ENCODE assay signal across 20 cellular contexts in the genomic region with DNA sequence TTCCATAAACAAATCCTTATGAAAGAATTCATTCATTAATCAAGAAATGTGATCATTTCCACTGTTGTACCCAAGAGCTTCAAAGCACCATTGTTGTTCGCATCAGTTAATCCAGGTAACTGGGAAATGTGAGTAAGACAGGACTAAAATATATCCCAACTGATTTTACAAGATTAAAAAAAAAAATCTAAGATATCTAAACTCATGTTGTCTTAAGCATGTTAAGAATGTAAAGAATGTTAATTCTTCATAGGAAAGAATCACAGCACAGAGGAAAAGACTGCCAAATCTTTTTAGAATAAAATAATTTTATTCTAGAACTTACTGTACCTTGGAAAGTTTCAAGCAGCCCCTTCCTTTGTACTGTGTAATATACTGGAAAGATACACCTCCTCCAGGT. TPM values are rescaled to one million over a fixed set of nuclear protein-coding genes. Genes with fewer than 3 reads are reported as not detected.
DNase-seq lines count a peak whose midpoint lies in the region; ATAC-seq and TF ChIP-seq lines count a peak whose summit lies in the region.
"Had no signal": no experiment of that assay in that cellular context is flagged by ENCODE, and none has a peak within 500 bp of the region (broad histone marks: within the 10 kb centered on the region; RNA-seq: fewer than 3 reads in every experiment).

No MANE protein-coding gene starts in this region.

- H3K23ac ChIP-seq in neuronal stem cell (ENCODE audit: low read depth, low read length, poor library complexity) = no peak overlapping the region

- no peak overlapping the region for H2BK120ac ChIP-seq in neuronal stem cell (ENCODE audit: low read depth, low read length)

- no peak overlapping the region for H2BK5ac ChIP-seq in neuronal stem cell (ENCODE audit: low read length)

- no peak overlapping the region for H3K4me3 ChIP-seq in KMS-11 (IDR thresholded peaks at IDR 0.05; ENCODE audit: insufficient read depth, low read depth, low read length)
- H3K4me3 ChIP-seq in neuronal stem cell (ENCODE audit: low read length in 2 of 2) = no peak overlapping the region
- H3K4me3 ChIP-seq: SJSA1 had no signal

- H3K4me1 ChIP-seq in KMS-11 (ENCODE audit: low read depth, poor library complexity, severe bottlenecking) (peaks cover 55% of the 10 kb centered on the region), neuronal stem cell (ENCODE audit: control insufficient read depth in 2 of 2, insufficient read depth in 1 of 2, low read depth in 1 of 2, low read length in 2 of 2) (peaks cover 0 to 3% of the 10 kb centered on the region in 2 donors)

- no peak for ATAC-seq in HG03280 (IDR thresholded peaks at IDR 0.05; ENCODE audit: unreplicated experiment)
- no peak for ATAC-seq in HG03342 (IDR thresholded peaks at IDR 0.05; ENCODE audit: unreplicated experiment)
- ATAC-seq: HepG2, Panc1 had no signal

- H3K27ac ChIP-seq in KMS-11 (peak overlapping the region; percentile 39; the same call in 1 of the 2 replicates), neuronal stem cell (replicated peaks; ENCODE audit: low read length) (no peak overlapping the region)
- H3K27ac ChIP-seq: C4-2B, SJSA1 had no signal

- no peak for TF ChIP-seq CTCF in KMS-11 (conservative IDR thresholded peaks at IDR 0.05; ENCODE audit: low read depth, low read length)

- H3K4ac ChIP-seq in neuronal stem cell (ENCODE audit: low read length) = no peak overlapping the region

- H3K4me2 ChIP-seq in KMS-11 = peak overlapping the region; percentile 82
- no peak overlapping the region for H3K4me2 ChIP-seq in neuronal stem cell (ENCODE audit: insufficient read depth, low read length, poor library complexity, severe bottlenecking)

- H2BK12ac ChIP-seq in neuronal stem cell (ENCODE audit: low read length) = no peak overlapping the region

- no peaks in the 10 kb centered on the region for H3K27me3 ChIP-seq in KMS-11 (ENCODE audit: insufficient read depth, low read depth)
- H3K27me3 ChIP-seq in neuronal stem cell (ENCODE audit: control insufficient read depth in 3 of 3, insufficient read depth in 3 of 3, low read depth in 1 of 3, low read length in 3 of 3) = no peaks in the 10 kb centered on the region
- H3K27me3 ChIP-seq: SJSA1 had no signal

- no peak overlapping the region for H2AK5ac ChIP-seq in neuronal stem cell (ENCODE audit: low read depth, low read length)

- DNase-seq in ACHN (peak; percentile 44), iris pigment epithelial cell (ENCODE audit: low read depth) (peak; percentile 16), neuronal stem cell (ENCODE audit: low spot score) (no peak), COR-L47 (lab: John Stamatoyannopoulos, UW) (no peak), NCI-H1092 (lab: John Stamatoyannopoulos, UW) (no peak)
- DNase-seq: CD8-positive, alpha-beta memory T cell; GDM1; KG1; NCI-H1105; NCI-H2029 treated with DMSO at 0.1 percent for 48 hours; NCI-H226; NCI-H774; NK-92 treated with Interleukin-12 subunit alpha and Interleukin-12 subunit beta, amount 100 ng/mL, for 24 hours had no signal

- H3K36me3 ChIP-seq in KMS-11 (ENCODE audit: insufficient read depth) (no peaks in the 10 kb centered on the region), neuronal stem cell (replicated peaks in 1 of 2; ENCODE audit: control insufficient read depth in 2 of 2, insufficient read depth in 2 of 2, low read length in 2 of 2) (no peaks in the 10 kb centered on the region)
- H3K36me3 ChIP-seq: SJSA1 had no signal

- H3K79me1 ChIP-seq in neuronal stem cell (ENCODE audit: low read depth, low read length) = no peaks in the 10 kb centered on the region

- H2AFZ ChIP-seq in KMS-11 (ENCODE audit: low read depth) (peak overlapping the region; percentile 38; the same call in 1 of the 2 replicates), neuronal stem cell (ENCODE audit: low read length) (peak overlapping the region; percentile 59)

- no peak overlapping the region for H4K91ac ChIP-seq in neuronal stem cell (ENCODE audit: low read depth, low read length, poor library complexity)

- no peaks in the 10 kb centered on the region for H3K79me2 ChIP-seq in KMS-11 (ENCODE audit: insufficient read depth, low read depth)

- H3K9ac ChIP-seq in KMS-11 (no peak overlapping the region), neuronal stem cell (ENCODE audit: low read depth, low read length, poor library complexity) (no peak overlapping the region)

- no peaks in the 10 kb centered on the region for H4K20me1 ChIP-seq in KMS-11 (ENCODE audit: insufficient read depth)

- H3K18ac ChIP-seq in neuronal stem cell (ENCODE audit: low read length) = no peak overlapping the region

- WGBS in neuronal stem cell (ENCODE audit: extremely low coverage in 2 of 2, insufficient read length in 2 of 2, insufficient replicate concordance in 1 of 2), 2 donors = no CpG with 5 or more reads among the region's 1 CpG

- no peak overlapping the region for H2BK15ac ChIP-seq in neuronal stem cell (ENCODE audit: low read length)

- H4K8ac ChIP-seq in neuronal stem cell (ENCODE audit: low read depth, low read length) = no peak overlapping the region

- in situ Hi-C loops in ACHN (cut with HindIII; ENCODE audit: low pct_ligation_motif_present, low pct_unique_long_range_greater_than_20kb, low sequenced_read_pairs) = no loop called here

- H3K9me3 ChIP-seq in neuronal stem cell (replicated peaks in 1 of 2; ENCODE audit: control insufficient read depth in 2 of 2, insufficient read depth in 1 of 2, low read depth in 1 of 2, low read length in 2 of 2) = peaks cover 0 to 7% of the 10 kb centered on the region in 2 donors
- H3K9me3 ChIP-seq: SJSA1 had no signal

- no peak overlapping the region for H3K14ac ChIP-seq in neuronal stem cell (ENCODE audit: low read length)

RNA-seq across cellular contexts. Expression of gene FZD1, which starts 16.4 kb away (rescaled TPM):
- polyA plus RNA-seq in neuronal stem cell (2013, experiment 1 of 2) = 14.2 TPM
- 14.1 TPM for polyA plus RNA-seq in neuronal stem cell (2013, experiment 2 of 2)
- polyA plus RNA-seq: CD8-positive, alpha-beta memory T cell had no signal

Comparison
In these comparisons a context has a peak if more than half of its experiments do, and no peak if none do; other contexts are left out.
1. DNase-seq: peak in ACHN (single experiment) and iris pigment epithelial cell (single experiment); none in neuronal stem cell (single experiment), COR-L47 (single experiment) and NCI-H1092 (single experiment).